Comparison of ENCODE assay signal across 14 cellular contexts in the genomic region with DNA sequence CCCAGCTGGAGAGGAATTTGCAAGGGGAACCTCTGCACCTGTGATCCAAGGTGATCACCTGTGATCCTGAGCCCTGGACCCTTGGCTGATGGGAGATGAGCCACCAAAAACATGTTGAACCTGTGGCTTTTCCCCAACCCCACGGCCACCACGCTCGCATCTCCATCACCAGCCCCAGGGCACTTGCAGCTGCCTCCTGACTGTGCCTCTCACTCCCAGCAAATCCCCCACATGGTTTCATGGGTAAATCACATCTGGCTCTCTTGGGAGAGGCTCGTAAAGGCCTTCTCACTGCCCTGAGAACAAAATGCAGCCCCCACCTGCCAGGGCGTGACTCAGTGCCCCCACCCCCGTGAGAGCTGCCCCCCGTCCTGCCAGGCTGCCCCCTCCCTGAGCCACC.
DNase-seq lines count a peak whose midpoint lies in the region; ATAC-seq and TF ChIP-seq lines count a peak whose summit lies in the region.
"Had no signal": no experiment of that assay in that cellular context is flagged by ENCODE, and none has a peak within 500 bp of the region (broad histone marks: within the 10 kb centered on the region; RNA-seq: fewer than 3 reads in every experiment).

No MANE protein-coding gene starts in this region.

- intact Hi-C loops in esophagus squamous epithelium (cut with DNase I) (no loop called here), stomach (cut with DNase I; ENCODE audit: low total_unique reads) (no loop called here), left colon (cut with DNase I, micrococcal nuclease) (loop anchor here in 1 of 2 donors (10.0 kb wide), 1 partner anchor 194 kb away; a partner anchor contains a TSS)

- no peaks in the 10 kb centered on the region for H3K27me3 ChIP-seq in esophagus squamous epithelium
- no peaks in the 10 kb centered on the region for H3K27me3 ChIP-seq in stomach
- H3K27me3 ChIP-seq in HAP-1 (ENCODE audit: low read depth) = no peaks in the 10 kb centered on the region
- H3K27me3 ChIP-seq: foreskin keratinocyte had no signal

- TF ChIP-seq CTCF in C4-2B (conservative IDR thresholded peaks at IDR 0.05) (no peak), esophagus squamous epithelium (IDR thresholded peaks at IDR 0.05) (no peak), stomach (IDR thresholded peaks at IDR 0.05) (no peak)

- no peak for ATAC-seq in left colon
- ATAC-seq: activated T-helper 17 cell treated with anti-CD3 and anti-CD28 coated beads, Interleukin-2, amount 50 U/mL, for 72 hours; foreskin keratinocyte had no signal

- H3K9me3 ChIP-seq in esophagus squamous epithelium (no peaks in the 10 kb centered on the region), stomach (no peaks in the 10 kb centered on the region), HAP-1 (no peaks in the 10 kb centered on the region)

- H3K4me1 ChIP-seq in esophagus squamous epithelium = peaks cover 27 to 64% (median 28%) of the 10 kb centered on the region in 3 donors
- peaks cover 37 to 69% (median 53%) of the 10 kb centered on the region in 4 donors for H3K4me1 ChIP-seq in stomach
- no peaks in the 10 kb centered on the region for H3K4me1 ChIP-seq in HAP-1
- H3K4me1 ChIP-seq: foreskin keratinocyte had no signal

- WGBS in esophagus squamous epithelium, 2 donors = 87 to 100% methylated on average over 2 to 4 of the region's 7 CpGs
- 80 to 86% (median 82%) methylated on average over 7 of the region's 7 CpGs for WGBS in stomach, 5 donors

- TF ChIP-seq EP300 in stomach (IDR thresholded peaks at IDR 0.05) = no peak

- H3K4me3 ChIP-seq in esophagus squamous epithelium = no peak overlapping the region
- no peak overlapping the region for H3K4me3 ChIP-seq in stomach
- no peak overlapping the region for H3K4me3 ChIP-seq in HAP-1

- H3K27ac ChIP-seq in C4-2B (peak overlapping the region; percentile 87), esophagus squamous epithelium (peak overlapping the region in 3 of 4 donors; percentile 80 to 94 (median 91)), stomach (peak overlapping the region; percentile 11 to 94 (median 92))
- H3K27ac ChIP-seq: foreskin keratinocyte had no signal

- H3K36me3 ChIP-seq in esophagus squamous epithelium (peaks cover 12 to 77% (median 17%) of the 10 kb centered on the region in 3 donors), stomach (peaks cover 42 to 89% (median 65%) of the 10 kb centered on the region in 4 donors), HAP-1 (replicated peaks) (peaks cover 8% of the 10 kb centered on the region)

- DNase-seq in RPMI7951 (ENCODE audit: low read depth) (peak; percentile 77), esophagus squamous epithelium (lab: John Stamatoyannopoulos, UW) (no peak), stomach (no peak), left colon (no peak), AG08395 (ENCODE audit: low spot score) (no peak), glomerular visceral epithelial cell (ENCODE audit: extremely low spot score) (no peak), HAP-1 (ENCODE audit: low spot score in 2 of 2) (no peak)
- DNase-seq: aorta; effector CD8-positive, alpha-beta T cell; foreskin keratinocyte; islet precursor cell; KBM-7 had no signal

- TF ChIP-seq POLR2A in esophagus squamous epithelium (IDR thresholded peaks at IDR 0.05) = no peak
- no peak for TF ChIP-seq POLR2A in stomach (IDR thresholded peaks at IDR 0.05)

- in situ Hi-C loops in HAP-1 (cut with MboI; ENCODE audit: low sequenced_read_pairs) = no loop called here
